Comparison of ENCODE assay signal across 12 cellular contexts in genomic region chr2:42172020-42172419, GRCh38. TPM values are rescaled to one million over a fixed set of nuclear protein-coding genes. Genes with fewer than 3 reads are reported as not detected.
DNase-seq lines count a peak whose midpoint lies in the region; ATAC-seq and TF ChIP-seq lines count a peak whose summit lies in the region.
"Had no signal": no experiment of that assay in that cellular context is flagged by ENCODE, and none has a peak within 500 bp of the region (broad histone marks: within the 10 kb centered on the region; RNA-seq: fewer than 3 reads in every experiment).

No MANE protein-coding gene starts in this region.

- peaks cover 17% of the 10 kb centered on the region for H3K36me3 Mint-ChIP-seq in activated CD8-positive, alpha-beta T cell treated with anti-CD3 and anti-CD28 coated beads, Interleukin-2, amount 10 ng/mL, durations not matched to agents 7 days and 5 days (ENCODE audit: low read depth)
- peaks cover 11% of the 10 kb centered on the region for H3K36me3 Mint-ChIP-seq in activated CD8-positive, alpha-beta T cell treated with anti-CD3 and anti-CD28 coated beads for 36 hours (ENCODE audit: low read depth)

- peaks cover 6 to 27% of the 10 kb centered on the region in 2 donors for H3K4me1 ChIP-seq in ascending aorta
- peaks cover 0 to 31% (median 4%) of the 10 kb centered on the region in 4 donors for H3K4me1 ChIP-seq in right lobe of liver
- peaks cover 13 to 38% (median 28%) of the 10 kb centered on the region in 4 donors for H3K4me1 ChIP-seq in upper lobe of left lung

- H3K9me3 Mint-ChIP-seq in activated CD8-positive, alpha-beta T cell treated with anti-CD3 and anti-CD28 coated beads, Interleukin-2, amount 10 ng/mL, durations not matched to agents 7 days and 5 days (ENCODE audit: insufficient read depth), result no peaks in the 10 kb centered on the region
- no peaks in the 10 kb centered on the region for H3K9me3 Mint-ChIP-seq in activated CD8-positive, alpha-beta T cell treated with anti-CD3 and anti-CD28 coated beads for 36 hours

- H3K4me3 ChIP-seq in ascending aorta, result peak overlapping the region; percentile 89 to 96
- peak overlapping the region; percentile 83 to 89 (median 87) for H3K4me3 ChIP-seq in right lobe of liver
- H3K4me3 ChIP-seq in upper lobe of left lung, result peak overlapping the region in 2 of 4 donors; percentile 84 to 85

- CTCF ChIA-PET in activated CD8-positive, alpha-beta T cell treated with anti-CD3 and anti-CD28 coated beads, Interleukin-2, amount 10 ng/mL, durations not matched to agents 7 days and 5 days (lab: Charles Lee), result interaction anchor here (1.0 to 4.7 kb wide), 13 partner anchors 8 to 80 kb away, joined by 4 to 48 read pairs (median 9); no protein-coding TSS in a partner anchor
- CTCF ChIA-PET in activated CD8-positive, alpha-beta T cell treated with anti-CD3 and anti-CD28 coated beads for 36 hours (lab: Charles Lee), result interaction anchor here (0.7 to 6.5 kb wide), 17 partner anchors 8 to 312 kb away, joined by 3 to 39 read pairs (median 4); no protein-coding TSS in a partner anchor

- H3K27ac ChIP-seq in ascending aorta (peak overlapping the region in 1 of 2 donors; percentile 92), right lobe of liver (peak overlapping the region in 2 of 3 donors; percentile 18 to 96), upper lobe of left lung (peak overlapping the region in 3 of 4 donors; percentile 5 to 94 (median 7))

- H3K9me3 ChIP-seq in ascending aorta (no peaks in the 10 kb centered on the region), right lobe of liver (no peaks in the 10 kb centered on the region), upper lobe of left lung (no peaks in the 10 kb centered on the region)

- H3K4me1 Mint-ChIP-seq in activated CD8-positive, alpha-beta T cell treated with anti-CD3 and anti-CD28 coated beads, Interleukin-2, amount 10 ng/mL, durations not matched to agents 7 days and 5 days (ENCODE audit: low read depth), result peaks cover 32% of the 10 kb centered on the region
- H3K4me1 Mint-ChIP-seq in activated CD8-positive, alpha-beta T cell treated with anti-CD3 and anti-CD28 coated beads for 36 hours (ENCODE audit: low read depth), result peaks cover 32% of the 10 kb centered on the region

- H3K27me3 ChIP-seq in ascending aorta, result no peaks in the 10 kb centered on the region
- H3K27me3 ChIP-seq in right lobe of liver, result no peaks in the 10 kb centered on the region
- H3K27me3 ChIP-seq in upper lobe of left lung, result no peaks in the 10 kb centered on the region

- TF ChIP-seq EP300 in upper lobe of left lung (IDR thresholded peaks at IDR 0.05), result no peak

- intact Hi-C loops in activated CD8-positive, alpha-beta T cell treated with anti-CD3 and anti-CD28 coated beads for 36 hours (cut with micrococcal nuclease), result loop anchor here (5.0 kb wide), 1 partner anchor 40 kb away; no protein-coding TSS in a partner anchor
- intact Hi-C loops in ascending aorta (cut with DNase I), result no loop called here
- intact Hi-C loops in right lobe of liver (cut with DNase I), result no loop called here

- 6% methylated on average over 1 of the region's 1 CpG for WGBS in right lobe of liver (ENCODE audit: insufficient coverage, low coverage, low lambda C conversion rate, missing lambda C conversion rate)
- WGBS in upper lobe of left lung, 2 donors, result 19 to 23% methylated on average over 1 of the region's 1 CpG

- TF ChIP-seq CTCF in activated CD8-positive, alpha-beta T cell treated with anti-CD3 and anti-CD28 coated beads for 36 hours (IDR thresholded peaks at IDR 0.05), result no peak
- no peak for TF ChIP-seq CTCF in ascending aorta (IDR thresholded peaks at IDR 0.05)
- no peak for TF ChIP-seq CTCF in right lobe of liver (IDR thresholded peaks at IDR 0.05)
- TF ChIP-seq CTCF in upper lobe of left lung (IDR thresholded peaks at IDR 0.05), result no peak

- no peak overlapping the region for H3K4me3 Mint-ChIP-seq in activated CD8-positive, alpha-beta T cell treated with anti-CD3 and anti-CD28 coated beads, Interleukin-2, amount 10 ng/mL, durations not matched to agents 7 days and 5 days
- H3K4me3 Mint-ChIP-seq in activated CD8-positive, alpha-beta T cell treated with anti-CD3 and anti-CD28 coated beads for 36 hours, result no peak overlapping the region

- POLR2A ChIA-PET in activated CD8-positive, alpha-beta T cell treated with anti-CD3 and anti-CD28 coated beads, Interleukin-2, amount 10 ng/mL, durations not matched to agents 7 days and 5 days (lab: Charles Lee), result interaction anchor here (0.7 to 4.1 kb wide), 8 partner anchors 9 to 324 kb away, joined by 3 to 37 read pairs (median 7); no protein-coding TSS in a partner anchor
- POLR2A ChIA-PET in activated CD8-positive, alpha-beta T cell treated with anti-CD3 and anti-CD28 coated beads for 36 hours (lab: Charles Lee), result interaction anchor here (0.8 to 3.8 kb wide), 4 partner anchors 18 to 68 kb away, joined by 4 to 16 read pairs (median 4); no protein-coding TSS in a partner anchor

- no peak for DNase-seq in activated CD8-positive, alpha-beta T cell treated with anti-CD3 and anti-CD28 coated beads, Interleukin-2, amount 10 ng/mL, durations not matched to agents 7 days and 5 days
- DNase-seq in activated CD8-positive, alpha-beta T cell treated with anti-CD3 and anti-CD28 coated beads for 36 hours, result no peak
- DNase-seq in ascending aorta (ENCODE audit: low spot score in 2 of 2), result no peak
- no peak for DNase-seq in right lobe of liver
- DNase-seq in upper lobe of left lung, result no peak
- no peak for DNase-seq in mesenteric fat pad (ENCODE audit: low spot score)
- no peak for DNase-seq in effector CD8-positive, alpha-beta T cell (lab: John Stamatoyannopoulos, UW)
- no peak for DNase-seq in iPS-NIHi11 (ENCODE audit: low spot score)
- DNase-seq: anterior cingulate cortex; GF-D8; NCI-H748 treated with DMSO at 0.1 percent for 48 hours; stimulated activated naive CD8-positive, alpha-beta T cell treated with anti-CD3 and anti-CD28 coated beads, Interleukin-15, Interleukin-2, amounts not matched to agents 100 U/mL and 50 U/mL, for 24 hours had no signal

- ATAC-seq in activated CD8-positive, alpha-beta T cell treated with anti-CD3 and anti-CD28 coated beads, Interleukin-2, amount 10 ng/mL, durations not matched to agents 7 days and 5 days, result no peak
- ATAC-seq in activated CD8-positive, alpha-beta T cell treated with anti-CD3 and anti-CD28 coated beads for 36 hours, result no peak
- ATAC-seq in right lobe of liver (no peak), upper lobe of left lung (ENCODE audit: low FRiP score in 2 of 2) (no peak)
- ATAC-seq: stimulated activated naive CD8-positive, alpha-beta T cell treated with anti-CD3 and anti-CD28 coated beads, Interleukin-15, Interleukin-2, amounts not matched to agents 100 U/mL and 50 U/mL, for 24 hours had no signal

- H3K36me3 ChIP-seq in ascending aorta, result no peaks in the 10 kb centered on the region
- H3K36me3 ChIP-seq in right lobe of liver, result no peaks in the 10 kb centered on the region
- H3K36me3 ChIP-seq in upper lobe of left lung, result no peaks in the 10 kb centered on the region

- no peak for TF ChIP-seq POLR2A in right lobe of liver (IDR thresholded peaks at IDR 0.05)
- TF ChIP-seq POLR2A in upper lobe of left lung (IDR thresholded peaks at IDR 0.05), result no peak

- H3K27ac Mint-ChIP-seq in activated CD8-positive, alpha-beta T cell treated with anti-CD3 and anti-CD28 coated beads, Interleukin-2, amount 10 ng/mL, durations not matched to agents 7 days and 5 days, result peak overlapping the region; percentile 16
- no peak overlapping the region for H3K27ac Mint-ChIP-seq in activated CD8-positive, alpha-beta T cell treated with anti-CD3 and anti-CD28 coated beads for 36 hours

- no peaks in the 10 kb centered on the region for H3K27me3 Mint-ChIP-seq in activated CD8-positive, alpha-beta T cell treated with anti-CD3 and anti-CD28 coated beads, Interleukin-2, amount 10 ng/mL, durations not matched to agents 7 days and 5 days (ENCODE audit: low read depth)
- no peaks in the 10 kb centered on the region for H3K27me3 Mint-ChIP-seq in activated CD8-positive, alpha-beta T cell treated with anti-CD3 and anti-CD28 coated beads for 36 hours

RNA-seq across cellular contexts. Expression of gene EML4, which starts 2.9 kb away (rescaled TPM):
- total RNA-seq in activated CD8-positive, alpha-beta T cell treated with anti-CD3 and anti-CD28 coated beads, Interleukin-2, amount 10 ng/mL, durations not matched to agents 7 days and 5 days, result 10 to 100 TPM; 88.0 to 89.7 TPM
- total RNA-seq in activated CD8-positive, alpha-beta T cell treated with anti-CD3 and anti-CD28 coated beads for 36 hours, result 10 to 100 TPM; 58.2 to 59.7 TPM
- total RNA-seq in ascending aorta (25.2 TPM), right lobe of liver (10 to 100 TPM; 28.3 to 55.7 (median 36.7) TPM), upper lobe of left lung (10 to 100 TPM; 42.7 to 96.9 (median 62.0) TPM), mesenteric fat pad (46.2 TPM)
